1 cellular context compared by ENCODE assay signal in the genomic region with DNA sequence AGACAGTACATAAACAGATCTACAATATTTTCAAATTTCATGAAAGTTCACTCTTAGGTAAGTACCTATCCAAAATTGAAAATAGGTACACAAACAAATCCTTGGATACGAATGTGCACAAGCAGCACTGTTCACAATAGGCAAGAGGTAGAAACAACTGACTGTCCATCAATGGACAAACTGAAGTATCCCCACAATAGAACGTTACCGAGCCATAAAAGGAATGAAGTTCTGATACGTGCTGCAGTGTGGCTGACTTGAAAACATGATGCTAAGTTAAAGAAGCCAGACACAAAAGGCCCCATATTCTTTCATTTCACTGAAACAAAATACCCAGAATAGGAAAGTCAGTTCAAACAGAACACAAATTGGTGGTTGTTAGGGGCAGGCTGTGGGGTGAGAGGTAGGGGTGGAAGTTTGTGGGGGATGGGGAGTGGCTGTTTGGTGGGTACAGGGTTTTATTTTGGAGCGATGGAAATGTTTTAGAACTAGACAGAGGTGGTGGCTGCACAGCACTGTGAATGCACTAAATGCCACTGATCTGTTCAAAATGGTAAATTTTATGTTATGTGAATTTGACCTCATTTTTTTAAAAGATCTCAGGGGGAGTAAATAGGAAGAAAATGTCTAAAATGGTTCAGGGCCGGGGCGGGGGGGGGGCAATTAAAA.
TF ChIP-seq lines count a peak whose summit lies in the region.

No MANE protein-coding gene starts in this region.

TF ChIP-seq in K562, 482 proteins besides CTCF, POLR2A, EP300 and RAD21:
- peak; percentile 59 for TF ChIP-seq RBM22 (IDR thresholded peaks at IDR 0.05; ENCODE audit: low read depth, low read length, poor library complexity, severe bottlenecking)
- TF ChIP-seq, protein P1, sequence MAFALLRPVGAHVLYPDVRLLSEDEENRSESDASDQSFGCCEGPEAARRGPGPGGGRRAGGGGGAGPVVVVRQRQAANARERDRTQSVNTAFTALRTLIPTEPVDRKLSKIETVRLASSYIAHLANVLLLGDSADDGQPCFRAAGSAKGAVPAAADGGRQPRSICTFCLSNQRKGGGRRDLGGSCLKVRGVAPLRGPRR (CRISPR knock-in tag; IDR thresholded peaks at IDR 0.05), result no peak
- TF ChIP-seq, protein P2, sequence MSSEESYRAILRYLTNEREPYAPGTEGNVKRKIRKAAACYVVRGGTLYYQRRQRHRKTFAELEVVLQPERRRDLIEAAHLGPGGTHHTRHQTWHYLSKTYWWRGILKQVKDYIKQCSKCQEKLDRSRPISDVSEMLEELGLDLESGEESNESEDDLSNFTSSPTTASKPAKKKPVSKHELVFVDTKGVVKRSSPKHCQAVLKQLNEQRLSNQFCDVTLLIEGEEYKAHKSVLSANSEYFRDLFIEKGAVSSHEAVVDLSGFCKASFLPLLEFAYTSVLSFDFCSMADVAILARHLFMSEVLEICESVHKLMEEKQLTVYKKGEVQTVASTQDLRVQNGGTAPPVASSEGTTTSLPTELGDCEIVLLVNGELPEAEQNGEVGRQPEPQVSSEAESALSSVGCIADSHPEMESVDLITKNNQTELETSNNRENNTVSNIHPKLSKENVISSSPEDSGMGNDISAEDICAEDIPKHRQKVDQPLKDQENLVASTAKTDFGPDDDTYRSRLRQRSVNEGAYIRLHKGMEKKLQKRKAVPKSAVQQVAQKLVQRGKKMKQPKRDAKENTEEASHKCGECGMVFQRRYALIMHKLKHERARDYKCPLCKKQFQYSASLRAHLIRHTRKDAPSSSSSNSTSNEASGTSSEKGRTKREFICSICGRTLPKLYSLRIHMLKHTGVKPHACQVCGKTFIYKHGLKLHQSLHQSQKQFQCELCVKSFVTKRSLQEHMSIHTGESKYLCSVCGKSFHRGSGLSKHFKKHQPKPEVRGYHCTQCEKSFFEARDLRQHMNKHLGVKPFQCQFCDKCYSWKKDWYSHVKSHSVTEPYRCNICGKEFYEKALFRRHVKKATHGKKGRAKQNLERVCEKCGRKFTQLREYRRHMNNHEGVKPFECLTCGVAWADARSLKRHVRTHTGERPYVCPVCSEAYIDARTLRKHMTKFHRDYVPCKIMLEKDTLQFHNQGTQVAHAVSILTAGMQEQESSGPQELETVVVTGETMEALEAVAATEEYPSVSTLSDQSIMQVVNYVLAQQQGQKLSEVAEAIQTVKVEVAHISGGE (CRISPR knock-in tag; IDR thresholded peaks at IDR 0.05), result peak in 1 of 3 experiments; percentile 62; a peak in 2 of 6 replicates
- TF ChIP-seq CHD1 (IDR thresholded peaks at IDR 0.05; ENCODE audit: low read length), result no peak
- peak; percentile 7 for TF ChIP-seq EWSR1 (IDR thresholded peaks at IDR 0.05; ENCODE audit: borderline replicate concordance, low read depth, partially characterized antibody)
TF ChIP-seq in K562: peak in this region for 3.
